ENCODE assay signal across 35 cellular contexts in the genomic region with DNA sequence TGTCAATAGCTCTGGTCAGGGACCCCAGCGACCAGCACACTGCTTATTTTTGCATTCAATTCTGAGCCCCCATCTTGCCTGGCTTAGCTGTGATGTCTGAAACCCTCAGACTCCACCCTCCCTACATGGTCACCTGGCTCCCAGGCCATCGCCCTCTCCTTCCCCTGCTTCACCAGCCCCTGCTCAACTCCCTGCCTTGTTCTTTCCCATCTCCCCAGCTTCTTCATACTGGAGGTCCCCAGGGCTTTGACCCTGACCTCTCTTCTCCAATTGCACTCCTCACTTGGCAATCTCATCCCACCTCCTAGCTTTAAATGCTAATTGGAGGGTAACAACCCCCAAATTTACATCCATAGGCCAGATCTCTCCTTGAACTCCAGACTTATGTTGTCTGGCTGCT.
"Had no signal": no experiment of that assay in that cellular context is flagged by ENCODE, and none has a peak within 500 bp of the region (broad histone marks: within the 10 kb centered on the region; RNA-seq: fewer than 3 reads in every experiment).

No MANE protein-coding gene starts in this region.

- H3K9me3 ChIP-seq: MG63 had no signal

- H3K27me3 ChIP-seq: MG63 had no signal

- DNase-seq: Karpas-422, Kasumi-1, MG63, MM.1S, MV-4-11, NCI-H1048, NCI-H1092, NCI-H1092 treated with DMSO at 0.1 percent for 48 hours, NCI-H1105, NCI-H1105 treated with DMSO at 0.1 percent for 48 hours, NCI-H1417, NCI-H1417 treated with DMSO at 0.1 percent for 48 hours, NCI-H1436, NCI-H1436 treated with DMSO at 0.1 percent for 48 hours, NCI-H146, NCI-H1694, NCI-H1694 treated with DMSO at 0.1 percent for 48 hours, NCI-H187, NCI-H187 treated with DMSO at 0.1 percent for 48 hours, NCI-H1930, NCI-H2029, NCI-H2029 treated with DMSO at 0.1 percent for 48 hours, NCI-H2081, NCI-H2081 treated with DMSO at 0.1 percent for 48 hours, NCI-H2107, NCI-H2171, NCI-H2171 treated with DMSO at 0.1 percent for 48 hours, NCI-H2227 treated with DMSO at 0.1 percent for 48 hours, NCI-H226, NCI-H345, NCI-H446, NCI-H446 treated with DMSO at 0.1 percent for 48 hours, NCI-H510A, NCI-H510A treated with DMSO at 0.1 percent for 48 hours, NCI-H524 had no signal

- H3K4me3 ChIP-seq: MG63 had no signal

- H3K36me3 ChIP-seq: MG63 had no signal
